ENCODE assay signal across 17 cellular contexts in the genomic region with DNA sequence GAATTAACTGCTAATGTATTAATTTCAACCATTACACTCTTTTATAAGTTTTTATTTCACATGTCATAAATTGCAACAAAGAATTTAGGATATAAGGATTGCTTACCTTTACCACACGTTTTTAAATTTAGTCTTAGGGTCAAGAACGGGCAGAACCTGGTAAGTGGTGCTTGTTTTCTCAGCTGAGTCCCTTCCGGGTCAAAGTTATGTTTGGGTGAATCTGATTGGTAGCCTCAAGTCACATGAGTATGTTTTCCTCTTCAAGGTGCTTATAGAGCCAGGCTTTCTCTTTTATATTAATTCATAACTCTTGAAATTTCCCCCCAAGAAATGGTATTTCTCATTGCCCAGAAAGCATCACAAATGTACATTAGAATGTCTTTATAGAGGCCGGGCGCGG.
DNase-seq lines count a peak whose midpoint lies in the region; ATAC-seq, FAIRE-seq and TF ChIP-seq lines count a peak whose summit lies in the region.
"Had no signal": no experiment of that assay in that cellular context is flagged by ENCODE, and none has a peak within 500 bp of the region (broad histone marks: within the 10 kb centered on the region; RNA-seq: fewer than 3 reads in every experiment).

No MANE protein-coding gene starts in this region.

- no peak overlapping the region for H3K9ac ChIP-seq in PC-3 (ENCODE audit: low read length)
- H3K9ac ChIP-seq in GM12878 (ENCODE audit: control insufficient read depth, insufficient read depth, low read length) = no peak overlapping the region
- H3K9ac ChIP-seq in kidney (ENCODE audit: low read length in 2 of 2) = no peak overlapping the region

- H3K4me1 ChIP-seq in HEK293 (ENCODE audit: control insufficient read depth, insufficient read depth, low read length) (no peaks in the 10 kb centered on the region), PC-3 (ENCODE audit: insufficient read depth, low read length) (no peaks in the 10 kb centered on the region), GM12878 (ENCODE audit: control insufficient read depth, insufficient read depth, low read length) (no peaks in the 10 kb centered on the region), kidney (ENCODE audit: control insufficient read depth in 1 of 2, insufficient read depth in 1 of 2, low read depth in 1 of 2, low read length in 2 of 2) (no peaks in the 10 kb centered on the region)
- H3K4me1 ChIP-seq: A549 had no signal

- TF ChIP-seq POLR2A in GM12878 (IDR thresholded peaks at IDR 0.05; ENCODE audit: low read depth, low read length) = no peak

- intact Hi-C loops in PC-3 (cut with micrococcal nuclease) (no loop called here), GM12878 (cut with micrococcal nuclease; ENCODE audit: unreplicated experiment) (no loop called here), kidney (cut with DNase I) (no loop called here)

- POLR2A ChIA-PET in HEK293 (lab: Yijun Ruan, JAX) (no interaction called here), PC-3 (lab: Charles Lee; ENCODE audit: unreplicated experiment) (no interaction called here), GM12878 (lab: Charles Lee) (no interaction called here)

- WGBS in GM12878 (ENCODE audit: insufficient coverage, insufficient replicate concordance, low lambda C conversion rate, missing lambda C conversion rate) = 38% methylated on average over 6 of the region's 6 CpGs

- TF ChIP-seq CTCF in GM12865 (IDR thresholded peaks at IDR 0.05; ENCODE audit: insufficient read depth, low read depth, low read length, missing control alignments) (no peak), HEK293 (tag by site-specific recombination; IDR thresholded peaks at IDR 0.05) (no peak), PC-3 (conservative IDR thresholded peaks at IDR 0.05; ENCODE audit: low read depth, low read length) (no peak), GM12878 (IDR thresholded peaks at IDR 0.05 in 2 of 3, conservative IDR thresholded peaks at IDR 0.05 in 1 of 3; ENCODE audit: control insufficient read depth in 2 of 3, extremely low read depth in 1 of 3, insufficient read depth in 1 of 3, low read depth in 3 of 3, low read length in 3 of 3) (no peak), kidney (IDR thresholded peaks at IDR 0.05; ENCODE audit: borderline replicate concordance, extremely low read depth, insufficient read depth) (no peak)

- H3K36me3 ChIP-seq in HEK293 (ENCODE audit: control insufficient read depth in 2 of 2, insufficient read depth in 1 of 2, low read length in 2 of 2) (no peaks in the 10 kb centered on the region), PC-3 (ENCODE audit: low read depth, low read length) (no peaks in the 10 kb centered on the region), GM12878 (ENCODE audit: control insufficient read depth in 2 of 2, insufficient read depth in 2 of 2, low read length in 1 of 2) (no peaks in the 10 kb centered on the region), kidney (ENCODE audit: control insufficient read depth in 1 of 2, insufficient read depth in 2 of 2, low read length in 2 of 2) (no peaks in the 10 kb centered on the region)

- H4K20me1 ChIP-seq in PC-3 (ENCODE audit: low read length) = no peaks in the 10 kb centered on the region
- no peaks in the 10 kb centered on the region for H4K20me1 ChIP-seq in GM12878 (ENCODE audit: control insufficient read depth, insufficient read depth)

- no peak for TF ChIP-seq EP300 in GM12878 (IDR thresholded peaks at IDR 0.05; ENCODE audit: borderline replicate concordance in 1 of 2, control insufficient read depth in 1 of 2, low read depth in 2 of 2, low read length in 2 of 2)

- CTCF ChIA-PET in HEK293 (lab: Yijun Ruan, JAX) = no interaction called here
- CTCF ChIA-PET in PC-3 (lab: Charles Lee) = no interaction called here
- CTCF ChIA-PET in GM12878 (lab: Yijun Ruan, JAX) = no interaction called here

- H3K9me3 ChIP-seq in HEK293 (ENCODE audit: control insufficient read depth, insufficient read depth, low read depth, low read length) = no peaks in the 10 kb centered on the region
- 0 out of 2 replicates have a peak, but pooled peaks cover 3% of the 10 kb centered on the region for H3K9me3 ChIP-seq in PC-3 (ENCODE audit: low read length)
- no peaks in the 10 kb centered on the region for H3K9me3 ChIP-seq in GM12878 (replicated peaks; ENCODE audit: control insufficient read depth, insufficient read depth, low read length)
- no peaks in the 10 kb centered on the region for H3K9me3 ChIP-seq in kidney (ENCODE audit: control insufficient read depth in 1 of 2, low read length in 2 of 2)
- H3K9me3 ChIP-seq: A549 had no signal

- no peaks in the 10 kb centered on the region for H3K79me2 ChIP-seq in PC-3 (ENCODE audit: low read length)
- no peaks in the 10 kb centered on the region for H3K79me2 ChIP-seq in GM12878 (ENCODE audit: control insufficient read depth, insufficient read depth, low read length)

- H3K27ac ChIP-seq in HEK293 (ENCODE audit: extremely low read depth, low read depth, low read length) (no peak overlapping the region), PC-3 (ENCODE audit: low read length) (no peak overlapping the region), GM12878 (ENCODE audit: control insufficient read depth, insufficient read depth) (no peak overlapping the region), kidney (ENCODE audit: low read depth in 2 of 2, low read length in 2 of 2) (no peak overlapping the region)
- H3K27ac ChIP-seq: A549 had no signal

- H2AFZ ChIP-seq in PC-3 (ENCODE audit: low read length) = peak overlapping the region; percentile 63; the same call in 1 of the 2 replicates
- no peak overlapping the region for H2AFZ ChIP-seq in GM12878 (ENCODE audit: control insufficient read depth, low read depth, low read length)

- ATAC-seq in PC-3 (no peak), GM12878 (no peak)
- ATAC-seq: A549; CD8-positive, alpha-beta T cell; HCT116; K562 had no signal

- no peak overlapping the region for H3K4me3 ChIP-seq in GM12865 (ENCODE audit: low read depth, low read length)
- H3K4me3 ChIP-seq in HEK293 (ENCODE audit: low read depth, low read length) = no peak overlapping the region
- peak overlapping the region; percentile 50 for H3K4me3 ChIP-seq in PC-3 (ENCODE audit: low read length)
- no peak overlapping the region for H3K4me3 ChIP-seq in GM12878
- H3K4me3 ChIP-seq in kidney (ENCODE audit: low read length in 2 of 2) = no peak overlapping the region
- H3K4me3 ChIP-seq: A549, K562 had no signal

- BruUV-seq in PC-3 (replicated peaks; lab: Mats Ljungman, UMichigan) = no TSS peak
- no TSS peak for BruUV-seq in GM12878 (replicated peaks; lab: Mats Ljungman, UMichigan)

- RAD21 ChIA-PET in GM12878 (lab: Charles Lee; ENCODE audit: unreplicated experiment) = no interaction called here

- DNase-seq in GM12865 (ENCODE audit: low read depth) = peak; percentile 1
- peak; percentile 16 for DNase-seq in PC-3
- DNase-seq in GM12878 (ENCODE audit: low read depth, low spot score) = no peak
- DNase-seq in NOMO-1 treated with dmso at 0.1 percent for 144 hours (lab: John Stamatoyannopoulos, UW; ENCODE audit: unreplicated experiment) = no peak
- no peak for DNase-seq in stimulated activated CD4-positive, alpha-beta T cell treated with anti-CD3 and anti-CD28 coated beads, Interleukin-15, amount 100 ng/mL, for 24 hours
- no peak for DNase-seq in kidney
- DNase-seq: CD8-positive, alpha-beta T cell; COR-L47; DMS153; DMS79 treated with DMSO at 0.1 percent for 48 hours; GDM1 had no signal

- H3K27me3 ChIP-seq in PC-3 (ENCODE audit: low read length) = peaks cover 8% of the 10 kb centered on the region; the same call in 1 of the 2 replicates
- H3K27me3 ChIP-seq in GM12878 (replicated peaks in 1 of 2; ENCODE audit: control insufficient read depth in 2 of 2, insufficient read depth in 2 of 2, low read length in 1 of 2) = no peaks in the 10 kb centered on the region

- H3K9me2 ChIP-seq in PC-3 (replicated peaks; ENCODE audit: low read length) = no peaks in the 10 kb centered on the region

- no peaks in the 10 kb centered on the region for H3F3A ChIP-seq in PC-3 (ENCODE audit: low read length, unreplicated experiment)

- TF ChIP-seq RAD21 in GM12878 (IDR thresholded peaks at IDR 0.05; ENCODE audit: insufficient read depth, low read depth, low read length) = no peak

- SMC1A ChIA-PET in GM12878 (lab: Charles Lee; ENCODE audit: uncharacterized antibody, unreplicated experiment) = no interaction called here

- H3K4me2 ChIP-seq in PC-3 (ENCODE audit: low read length) (peak overlapping the region; percentile 41; the same call in 1 of the 2 replicates), GM12878 (ENCODE audit: control insufficient read depth, insufficient read depth) (no peak overlapping the region)
- H3K4me2 ChIP-seq: A549 had no signal

- in situ Hi-C loops in GM12878 (cut with MboI) = no loop called here

- FAIRE-seq in GM12878 (lab: Jason Lieb, UNC) = no peak
- no peak for FAIRE-seq in kidney (lab: Jason Lieb, UNC)
- FAIRE-seq: A549, D721Med, H1, K562 had no signal

TF ChIP-seq in GM12878, 131 proteins besides CTCF, POLR2A, EP300 and RAD21:
- peak; percentile 57 for TF ChIP-seq NR2C1 (IDR thresholded peaks at IDR 0.05)
- TF ChIP-seq BMI1 (IDR thresholded peaks at IDR 0.05; ENCODE audit: borderline replicate concordance) = no peak
- no peak for TF ChIP-seq SPI1 (IDR thresholded peaks at IDR 0.05; ENCODE audit: borderline replicate concordance, insufficient read depth, low read depth, low read length)
- TF ChIP-seq EZH2 (IDR thresholded peaks at IDR 0.05; ENCODE audit: borderline replicate concordance, control insufficient read depth, low read depth, low read length) = no peak
- no peak for TF ChIP-seq PML (IDR thresholded peaks at IDR 0.05; ENCODE audit: low read length)
- TF ChIP-seq, protein P1, sequence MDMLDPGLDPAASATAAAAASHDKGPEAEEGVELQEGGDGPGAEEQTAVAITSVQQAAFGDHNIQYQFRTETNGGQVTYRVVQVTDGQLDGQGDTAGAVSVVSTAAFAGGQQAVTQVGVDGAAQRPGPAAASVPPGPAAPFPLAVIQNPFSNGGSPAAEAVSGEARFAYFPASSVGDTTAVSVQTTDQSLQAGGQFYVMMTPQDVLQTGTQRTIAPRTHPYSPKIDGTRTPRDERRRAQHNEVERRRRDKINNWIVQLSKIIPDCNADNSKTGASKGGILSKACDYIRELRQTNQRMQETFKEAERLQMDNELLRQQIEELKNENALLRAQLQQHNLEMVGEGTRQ (IDR thresholded peaks at IDR 0.05; ENCODE audit: borderline replicate concordance, low read depth, low read length) = no peak

Comparison
In these comparisons a context has a peak if more than half of its experiments do, and no peak if none do; other contexts are left out.
1. DNase-seq: peak in GM12865 (single experiment) and PC-3 (single experiment); none in GM12878 (single experiment), NOMO-1 treated with dmso at 0.1 percent for 144 hours (single experiment), stimulated activated CD4-positive, alpha-beta T cell treated with anti-CD3 and anti-CD28 coated beads, Interleukin-15, amount 100 ng/mL, for 24 hours (single experiment) and kidney (single experiment).